In the genomic region with DNA sequence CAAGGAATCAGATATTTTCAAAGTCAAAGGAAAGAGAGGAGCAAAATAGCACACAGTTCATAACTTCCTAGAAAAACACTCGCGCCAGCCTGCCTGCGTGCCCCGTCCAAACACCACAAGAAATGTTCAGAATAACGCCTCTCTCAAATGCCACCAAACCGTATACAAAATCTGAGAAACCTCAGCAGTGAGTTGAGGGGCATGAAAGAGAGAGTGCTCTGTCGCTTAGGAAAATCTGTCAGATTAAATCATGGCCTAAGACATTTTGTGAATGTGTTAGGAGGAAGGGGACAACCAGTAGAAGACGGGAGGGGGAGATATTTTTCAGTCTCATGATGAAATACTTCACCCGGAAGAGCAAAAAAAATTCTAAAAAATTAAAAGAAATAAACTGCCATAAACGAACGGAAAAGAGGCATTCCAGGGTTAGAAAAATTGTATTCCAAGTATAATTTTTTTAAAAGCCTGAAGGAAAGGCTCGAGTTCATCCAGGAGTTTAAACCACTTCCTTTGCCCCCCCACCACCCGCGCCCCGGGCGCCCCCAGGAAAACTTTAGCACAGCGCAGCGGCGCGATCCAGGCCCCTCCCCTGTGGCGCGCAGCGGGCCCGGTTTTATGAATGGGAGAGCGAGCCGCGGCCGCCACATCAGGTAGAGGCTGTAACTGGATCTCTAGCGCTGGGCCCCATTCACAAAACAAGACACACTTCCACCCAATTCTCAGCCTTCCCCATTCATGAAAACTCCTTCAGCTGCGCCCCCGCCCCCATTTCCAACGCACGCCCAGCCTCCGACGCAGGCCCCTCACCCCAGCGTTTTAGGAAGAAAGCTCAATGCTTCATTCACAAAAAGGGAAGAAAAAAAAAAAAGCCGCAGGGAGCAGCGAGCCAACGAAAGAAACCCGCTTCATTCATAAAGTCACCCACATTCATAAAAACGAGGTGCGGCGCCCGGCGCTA, we compare ENCODE assay signal across 8 cellular contexts. TPM values are rescaled to one million over a fixed set of nuclear protein-coding genes. Genes with fewer than 3 reads are reported as not detected.
DNase-seq lines count a peak whose midpoint lies in the region; ATAC-seq and TF ChIP-seq lines count a peak whose summit lies in the region.

No MANE protein-coding gene starts in this region.

- 8 to 16% methylated on average over 22 to 23 of the region's 45 CpGs for WGBS in gastroesophageal sphincter (ENCODE audit: low coverage in 1 of 2), 2 donors

- H3K9me3 ChIP-seq in Peyer's patch (no peaks in the 10 kb centered on the region), gastroesophageal sphincter (no peaks in the 10 kb centered on the region)

- peak overlapping the region in 1 of 4 donors; percentile 70 for H3K27ac ChIP-seq in Peyer's patch
- H3K27ac ChIP-seq in gastroesophageal sphincter, result peak overlapping the region in 2 of 4 donors; percentile 82 to 88

- H3K36me3 Mint-ChIP-seq in activated naive CD4-positive, alpha-beta T cell treated with anti-CD3 and anti-CD28 coated beads for 36 hours (ENCODE audit: low read depth), result no peaks in the 10 kb centered on the region
- H3K36me3 Mint-ChIP-seq in nephron progenitor cell (ENCODE audit: low read depth), result peaks cover 18% of the 10 kb centered on the region

- peaks cover 0 to 20% (median 14%) of the 10 kb centered on the region in 4 donors for H3K4me1 ChIP-seq in Peyer's patch
- H3K4me1 ChIP-seq in gastroesophageal sphincter, result peaks cover 3 to 40% (median 4%) of the 10 kb centered on the region in 3 donors

- peaks cover 79% of the 10 kb centered on the region for H3K27me3 Mint-ChIP-seq in activated naive CD4-positive, alpha-beta T cell treated with anti-CD3 and anti-CD28 coated beads for 36 hours (ENCODE audit: low read depth)
- H3K27me3 Mint-ChIP-seq in nephron progenitor cell (ENCODE audit: low read depth, poor library complexity), result peaks cover 7% of the 10 kb centered on the region

- H3K4me3 Mint-ChIP-seq in activated naive CD4-positive, alpha-beta T cell treated with anti-CD3 and anti-CD28 coated beads for 36 hours, result peak overlapping the region; percentile 78
- H3K4me3 Mint-ChIP-seq in nephron progenitor cell, result peak overlapping the region; percentile 96

- H3K27me3 ChIP-seq in Peyer's patch, result no peaks in the 10 kb centered on the region
- peaks cover 3% of the 10 kb centered on the region for H3K27me3 ChIP-seq in gastroesophageal sphincter

- peaks cover 30% of the 10 kb centered on the region for H3K4me1 Mint-ChIP-seq in activated naive CD4-positive, alpha-beta T cell treated with anti-CD3 and anti-CD28 coated beads for 36 hours (ENCODE audit: low read depth)
- H3K4me1 Mint-ChIP-seq in nephron progenitor cell, result peaks cover 75% of the 10 kb centered on the region

- CTCF ChIA-PET in activated naive CD4-positive, alpha-beta T cell treated with anti-CD3 and anti-CD28 coated beads for 36 hours (lab: Charles Lee), result no interaction called here

- intact Hi-C loops in activated naive CD4-positive, alpha-beta T cell treated with anti-CD3 and anti-CD28 coated beads for 36 hours (cut with micrococcal nuclease), result loop anchor here (1.0 to 10.0 kb wide), 8 partner anchors 39 to 717 kb away; no protein-coding TSS in a partner anchor

- ATAC-seq in gastroesophageal sphincter (no peak), HG03520 (IDR thresholded peaks at IDR 0.05; ENCODE audit: unreplicated experiment) (no peak)

- TF ChIP-seq CTCF in GM10266 (IDR thresholded peaks at IDR 0.05; ENCODE audit: control insufficient read depth, insufficient read depth, low read depth, missing control alignments), result no peak
- TF ChIP-seq CTCF in Peyer's patch (IDR thresholded peaks at IDR 0.05), result no peak
- no peak for TF ChIP-seq CTCF in gastroesophageal sphincter (IDR thresholded peaks at IDR 0.05)
- no peak for TF ChIP-seq CTCF in nephron progenitor cell (IDR thresholded peaks at IDR 0.05)

- TF ChIP-seq POLR2A in Peyer's patch (IDR thresholded peaks at IDR 0.05), result no peak
- no peak for TF ChIP-seq POLR2A in gastroesophageal sphincter (IDR thresholded peaks at IDR 0.05)

- DNase-seq in GM10266 (ENCODE audit: extremely low spot score) (peak; percentile 79), M059J (ENCODE audit: low read depth) (peak; percentile 81), Peyer's patch (peak; percentile 63 to 77 (median 67)), nephron progenitor cell (peak; percentile 81), ureter (ENCODE audit: low spot score) (peak; percentile 56)
- peak; percentile 64 for DNase-seq in activated naive CD4-positive, alpha-beta T cell treated with anti-CD3 and anti-CD28 coated beads for 36 hours

- H3K27ac Mint-ChIP-seq in activated naive CD4-positive, alpha-beta T cell treated with anti-CD3 and anti-CD28 coated beads for 36 hours, result peak overlapping the region; percentile 46
- H3K27ac Mint-ChIP-seq in nephron progenitor cell, result peak overlapping the region; percentile 98

- H3K9me3 Mint-ChIP-seq in activated naive CD4-positive, alpha-beta T cell treated with anti-CD3 and anti-CD28 coated beads for 36 hours, result no peaks in the 10 kb centered on the region
- H3K9me3 Mint-ChIP-seq in nephron progenitor cell, result no peaks in the 10 kb centered on the region

- H3K4me3 ChIP-seq in Peyer's patch (peak overlapping the region; percentile 48 to 70 (median 64)), gastroesophageal sphincter (peak overlapping the region; percentile 52 to 77)

- TF ChIP-seq EP300 in gastroesophageal sphincter (IDR thresholded peaks at IDR 0.05), result no peak

- H3K36me3 ChIP-seq in Peyer's patch (no peaks in the 10 kb centered on the region), gastroesophageal sphincter (no peaks in the 10 kb centered on the region)

RNA-seq across cellular contexts. Expression of gene ETV5, which starts 1.5 kb away (rescaled TPM):
- total RNA-seq in M059J (2014; rRNA removed; shearing (Covaris generic)), result 52.6 and 52.9 TPM in 2 replicates
- total RNA-seq in Peyer's patch (1 to 10 TPM; 4.1 to 5.3 (median 4.8) TPM), gastroesophageal sphincter (10 to 100 TPM in 2 of 4 donors, 1 to 10 TPM in 2; 5.9 to 15.5 (median 9.7) TPM), ureter (10.0 TPM)
- total RNA-seq in activated naive CD4-positive, alpha-beta T cell treated with anti-CD3 and anti-CD28 coated beads for 36 hours, result 1 to 10 TPM; 1.1 to 1.5 TPM
